Comparison of ENCODE assay signal across 1 cellular context in the genomic region with DNA sequence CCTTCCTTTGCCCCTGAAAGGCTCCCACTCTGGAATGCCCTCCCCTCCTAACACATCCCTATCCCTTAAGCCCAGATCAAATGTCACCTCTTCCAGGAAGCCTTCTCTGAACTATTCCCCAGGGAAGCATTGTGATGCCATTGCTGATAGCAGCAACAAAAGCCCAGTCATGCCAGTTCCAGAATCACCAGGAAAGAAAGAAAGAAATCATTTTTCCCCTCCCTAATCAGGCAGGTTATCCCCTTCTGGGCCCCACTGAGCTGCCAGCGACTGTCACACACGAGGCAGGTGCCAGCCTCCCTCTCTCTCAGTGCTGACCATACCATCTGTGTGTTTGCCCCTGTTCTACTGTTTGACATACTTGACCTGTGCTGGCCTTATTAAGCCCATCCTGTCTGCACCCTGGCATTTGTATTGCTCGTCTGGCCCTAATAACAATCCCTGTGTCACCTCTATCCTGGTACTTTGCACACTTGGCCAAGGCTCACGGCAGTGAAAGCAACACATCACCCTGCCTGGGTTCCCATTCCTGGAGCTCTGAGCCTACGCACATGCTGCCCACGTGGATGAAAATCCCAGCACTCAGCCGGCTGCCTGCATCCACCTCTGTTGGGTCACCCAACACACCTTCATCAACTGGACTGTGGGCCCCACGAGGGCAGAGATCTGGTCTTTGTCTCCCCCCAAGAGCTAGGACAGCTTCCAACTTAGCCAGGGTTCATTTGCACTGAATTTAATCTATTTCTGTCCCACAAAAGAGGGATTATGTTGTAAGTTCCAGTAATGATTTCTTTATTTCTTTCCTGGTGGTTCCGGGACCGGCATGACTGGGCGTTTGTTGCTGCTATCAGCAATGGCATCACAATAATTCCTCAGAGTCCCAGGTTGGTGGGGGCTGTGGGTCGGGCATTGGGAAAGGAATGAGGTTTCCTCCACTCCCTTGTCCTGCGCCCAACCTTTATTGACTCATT.
TF ChIP-seq lines count a peak whose summit lies in the region.

No MANE protein-coding gene starts in this region.

TF ChIP-seq in HepG2, 621 proteins besides CTCF, POLR2A, EP300 and RAD21 (continued from another document and continues in another):
- TF ChIP-seq PAWR (CRISPR knock-in tag; IDR thresholded peaks at IDR 0.05; ENCODE audit: borderline replicate concordance) (no peak), ZNF841 (CRISPR knock-in tag; IDR thresholded peaks at IDR 0.05; ENCODE audit: borderline replicate concordance) (no peak), ATF5 (CRISPR knock-in tag; IDR thresholded peaks at IDR 0.05; ENCODE audit: low read depth) (no peak), SSRP1 (CRISPR knock-in tag; IDR thresholded peaks at IDR 0.05) (0 out of 2 replicates have a peak, but pooled peaks have one; percentile 66), NR3C1 (CRISPR knock-in tag; IDR thresholded peaks at IDR 0.05) (0 out of 2 replicates have a peak, but pooled peaks have one; percentile 32), KDM5B (CRISPR knock-in tag; IDR thresholded peaks at IDR 0.05; ENCODE audit: borderline replicate concordance) (peak; percentile 97), PAF1 (CRISPR knock-in tag; IDR thresholded peaks at IDR 0.05) (no peak), NRL (CRISPR knock-in tag; IDR thresholded peaks at IDR 0.05; ENCODE audit: borderline replicate concordance) (peak; percentile 92), LCORL (IDR thresholded peaks at IDR 0.05) (no peak), LCORL (CRISPR knock-in tag; IDR thresholded peaks at IDR 0.05) (no peak), ZNF891 (CRISPR knock-in tag; IDR thresholded peaks at IDR 0.05) (peak; percentile 87), ZNF30 (CRISPR knock-in tag; IDR thresholded peaks at IDR 0.05) (0 out of 2 replicates have a peak, but pooled peaks have one; percentile 77), HDAC2 (CRISPR knock-in tag; IDR thresholded peaks at IDR 0.05) (peak; percentile 79), KDM5A (IDR thresholded peaks at IDR 0.05; ENCODE audit: borderline replicate concordance, low read length) (no peak), ZMYM4 (CRISPR knock-in tag; IDR thresholded peaks at IDR 0.05) (0 out of 2 replicates have a peak, but pooled peaks have one; percentile 68), ZNF788 (CRISPR knock-in tag; IDR thresholded peaks at IDR 0.05; ENCODE audit: borderline replicate concordance) (peak; percentile 91), PHF20 (CRISPR knock-in tag; IDR thresholded peaks at IDR 0.05) (no peak), PHF21A (CRISPR knock-in tag; IDR thresholded peaks at IDR 0.05) (peak; percentile 43; the same call in 1 of the 2 replicates), RFXAP (CRISPR knock-in tag; IDR thresholded peaks at IDR 0.05; ENCODE audit: borderline replicate concordance) (0 out of 2 replicates have a peak, but pooled peaks have one; percentile 28), MYNN (CRISPR knock-in tag; IDR thresholded peaks at IDR 0.05; ENCODE audit: low read depth) (peak; percentile 83; the same call in 1 of the 2 replicates), SAFB2 (CRISPR knock-in tag; IDR thresholded peaks at IDR 0.05; ENCODE audit: borderline replicate concordance, low read depth) (0 out of 2 replicates have a peak, but pooled peaks have one; percentile 61), KLF16 (CRISPR knock-in tag; IDR thresholded peaks at IDR 0.05) (peak in 1 of 2 experiments; percentile 96; a peak in 2 of 4 replicates), SALL1 (CRISPR knock-in tag; IDR thresholded peaks at IDR 0.05) (peak; percentile 99), ZZZ3 (CRISPR knock-in tag; IDR thresholded peaks at IDR 0.05; ENCODE audit: borderline replicate concordance) (0 out of 2 replicates have a peak, but pooled peaks have one; percentile 61), REXO4 (CRISPR knock-in tag; IDR thresholded peaks at IDR 0.05; ENCODE audit: borderline replicate concordance) (peak; percentile 97), ELF4 (CRISPR knock-in tag; IDR thresholded peaks at IDR 0.05; ENCODE audit: borderline replicate concordance) (peak; percentile 60; the same call in 1 of the 2 replicates), HMGXB4 (CRISPR knock-in tag; IDR thresholded peaks at IDR 0.05; ENCODE audit: borderline replicate concordance in 1 of 2, low read depth in 1 of 2) (peak; percentile 59 to 65), TFE3 (CRISPR knock-in tag; IDR thresholded peaks at IDR 0.05) (peak; percentile 90), JUNB (CRISPR knock-in tag; IDR thresholded peaks at IDR 0.05; ENCODE audit: borderline replicate concordance) (no peak), EED (CRISPR knock-in tag; IDR thresholded peaks at IDR 0.05) (peak; percentile 75; the same call in 1 of the 2 replicates), STAG1 (CRISPR knock-in tag; IDR thresholded peaks at IDR 0.05) (no peak), DRAP1 (CRISPR knock-in tag; IDR thresholded peaks at IDR 0.05) (peak; percentile 78), ZNF761 (CRISPR knock-in tag; conservative IDR thresholded peaks at IDR 0.05) (peak; percentile 72; the same call in 1 of the 2 replicates), ZNF3 (CRISPR knock-in tag; IDR thresholded peaks at IDR 0.05) (peak; percentile 36; the same call in 1 of the 2 replicates), ZBTB33 (CRISPR knock-in tag; IDR thresholded peaks at IDR 0.05) (no peak), ATAD3A (CRISPR knock-in tag; IDR thresholded peaks at IDR 0.05) (no peak)
- TF ChIP-seq, protein P1, sequence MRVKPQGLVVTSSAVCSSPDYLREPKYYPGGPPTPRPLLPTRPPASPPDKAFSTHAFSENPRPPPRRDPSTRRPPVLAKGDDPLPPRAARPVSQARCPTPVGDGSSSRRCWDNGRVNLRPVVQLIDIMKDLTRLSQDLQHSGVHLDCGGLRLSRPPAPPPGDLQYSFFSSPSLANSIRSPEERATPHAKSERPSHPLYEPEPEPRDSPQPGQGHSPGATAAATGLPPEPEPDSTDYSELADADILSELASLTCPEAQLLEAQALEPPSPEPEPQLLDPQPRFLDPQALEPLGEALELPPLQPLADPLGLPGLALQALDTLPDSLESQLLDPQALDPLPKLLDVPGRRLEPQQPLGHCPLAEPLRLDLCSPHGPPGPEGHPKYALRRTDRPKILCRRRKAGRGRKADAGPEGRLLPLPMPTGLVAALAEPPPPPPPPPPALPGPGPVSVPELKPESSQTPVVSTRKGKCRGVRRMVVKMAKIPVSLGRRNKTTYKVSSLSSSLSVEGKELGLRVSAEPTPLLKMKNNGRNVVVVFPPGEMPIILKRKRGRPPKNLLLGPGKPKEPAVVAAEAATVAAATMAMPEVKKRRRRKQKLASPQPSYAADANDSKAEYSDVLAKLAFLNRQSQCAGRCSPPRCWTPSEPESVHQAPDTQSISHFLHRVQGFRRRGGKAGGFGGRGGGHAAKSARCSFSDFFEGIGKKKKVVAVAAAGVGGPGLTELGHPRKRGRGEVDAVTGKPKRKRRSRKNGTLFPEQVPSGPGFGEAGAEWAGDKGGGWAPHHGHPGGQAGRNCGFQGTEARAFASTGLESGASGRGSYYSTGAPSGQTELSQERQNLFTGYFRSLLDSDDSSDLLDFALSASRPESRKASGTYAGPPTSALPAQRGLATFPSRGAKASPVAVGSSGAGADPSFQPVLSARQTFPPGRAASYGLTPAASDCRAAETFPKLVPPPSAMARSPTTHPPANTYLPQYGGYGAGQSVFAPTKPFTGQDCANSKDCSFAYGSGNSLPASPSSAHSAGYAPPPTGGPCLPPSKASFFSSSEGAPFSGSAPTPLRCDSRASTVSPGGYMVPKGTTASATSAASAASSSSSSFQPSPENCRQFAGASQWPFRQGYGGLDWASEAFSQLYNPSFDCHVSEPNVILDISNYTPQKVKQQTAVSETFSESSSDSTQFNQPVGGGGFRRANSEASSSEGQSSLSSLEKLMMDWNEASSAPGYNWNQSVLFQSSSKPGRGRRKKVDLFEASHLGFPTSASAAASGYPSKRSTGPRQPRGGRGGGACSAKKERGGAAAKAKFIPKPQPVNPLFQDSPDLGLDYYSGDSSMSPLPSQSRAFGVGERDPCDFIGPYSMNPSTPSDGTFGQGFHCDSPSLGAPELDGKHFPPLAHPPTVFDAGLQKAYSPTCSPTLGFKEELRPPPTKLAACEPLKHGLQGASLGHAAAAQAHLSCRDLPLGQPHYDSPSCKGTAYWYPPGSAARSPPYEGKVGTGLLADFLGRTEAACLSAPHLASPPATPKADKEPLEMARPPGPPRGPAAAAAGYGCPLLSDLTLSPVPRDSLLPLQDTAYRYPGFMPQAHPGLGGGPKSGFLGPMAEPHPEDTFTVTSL (CRISPR knock-in tag; IDR thresholded peaks at IDR 0.05; ENCODE audit: borderline replicate concordance): peak; percentile 9; the same call in 1 of the 2 replicates
- TF ChIP-seq, protein P2, sequence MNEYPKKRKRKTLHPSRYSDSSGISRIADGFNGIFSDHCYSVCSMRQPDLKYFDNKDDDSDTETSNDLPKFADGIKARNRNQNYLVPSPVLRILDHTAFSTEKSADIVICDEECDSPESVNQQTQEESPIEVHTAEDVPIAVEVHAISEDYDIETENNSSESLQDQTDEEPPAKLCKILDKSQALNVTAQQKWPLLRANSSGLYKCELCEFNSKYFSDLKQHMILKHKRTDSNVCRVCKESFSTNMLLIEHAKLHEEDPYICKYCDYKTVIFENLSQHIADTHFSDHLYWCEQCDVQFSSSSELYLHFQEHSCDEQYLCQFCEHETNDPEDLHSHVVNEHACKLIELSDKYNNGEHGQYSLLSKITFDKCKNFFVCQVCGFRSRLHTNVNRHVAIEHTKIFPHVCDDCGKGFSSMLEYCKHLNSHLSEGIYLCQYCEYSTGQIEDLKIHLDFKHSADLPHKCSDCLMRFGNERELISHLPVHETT (CRISPR knock-in tag; conservative IDR thresholded peaks at IDR 0.05): no peak; the same call in 1 of the 2 replicates
- TF ChIP-seq, protein P3, sequence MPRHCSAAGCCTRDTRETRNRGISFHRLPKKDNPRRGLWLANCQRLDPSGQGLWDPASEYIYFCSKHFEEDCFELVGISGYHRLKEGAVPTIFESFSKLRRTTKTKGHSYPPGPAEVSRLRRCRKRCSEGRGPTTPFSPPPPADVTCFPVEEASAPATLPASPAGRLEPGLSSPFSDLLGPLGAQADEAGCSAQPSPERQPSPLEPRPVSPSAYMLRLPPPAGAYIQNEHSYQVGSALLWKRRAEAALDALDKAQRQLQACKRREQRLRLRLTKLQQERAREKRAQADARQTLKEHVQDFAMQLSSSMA (CRISPR knock-in tag; IDR thresholded peaks at IDR 0.05): peak; percentile 90; the same call in 1 of the 2 replicates
- TF ChIP-seq, protein P4, sequence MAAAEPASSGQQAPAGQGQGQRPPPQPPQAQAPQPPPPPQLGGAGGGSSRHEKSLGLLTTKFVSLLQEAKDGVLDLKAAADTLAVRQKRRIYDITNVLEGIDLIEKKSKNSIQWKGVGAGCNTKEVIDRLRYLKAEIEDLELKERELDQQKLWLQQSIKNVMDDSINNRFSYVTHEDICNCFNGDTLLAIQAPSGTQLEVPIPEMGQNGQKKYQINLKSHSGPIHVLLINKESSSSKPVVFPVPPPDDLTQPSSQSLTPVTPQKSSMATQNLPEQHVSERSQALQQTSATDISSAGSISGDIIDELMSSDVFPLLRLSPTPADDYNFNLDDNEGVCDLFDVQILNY (CRISPR knock-in tag; conservative IDR thresholded peaks at IDR 0.05): no peak
- TF ChIP-seq, protein P5, sequence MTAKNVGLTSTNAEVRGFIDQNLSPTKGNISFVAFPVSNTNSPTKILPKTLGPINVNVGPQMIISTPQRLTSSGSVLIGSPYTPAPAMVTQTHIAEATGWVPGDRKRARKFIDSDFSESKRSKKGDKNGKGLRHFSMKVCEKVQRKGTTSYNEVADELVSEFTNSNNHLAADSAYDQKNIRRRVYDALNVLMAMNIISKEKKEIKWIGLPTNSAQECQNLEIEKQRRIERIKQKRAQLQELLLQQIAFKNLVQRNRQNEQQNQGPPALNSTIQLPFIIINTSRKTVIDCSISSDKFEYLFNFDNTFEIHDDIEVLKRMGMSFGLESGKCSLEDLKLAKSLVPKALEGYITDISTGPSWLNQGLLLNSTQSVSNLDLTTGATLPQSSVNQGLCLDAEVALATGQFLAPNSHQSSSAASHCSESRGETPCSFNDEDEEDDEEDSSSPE (CRISPR knock-in tag; IDR thresholded peaks at IDR 0.05): peak; percentile 70; the same call in 1 of the 2 replicates
